1 cellular context compared by ENCODE assay signal in the genomic region with DNA sequence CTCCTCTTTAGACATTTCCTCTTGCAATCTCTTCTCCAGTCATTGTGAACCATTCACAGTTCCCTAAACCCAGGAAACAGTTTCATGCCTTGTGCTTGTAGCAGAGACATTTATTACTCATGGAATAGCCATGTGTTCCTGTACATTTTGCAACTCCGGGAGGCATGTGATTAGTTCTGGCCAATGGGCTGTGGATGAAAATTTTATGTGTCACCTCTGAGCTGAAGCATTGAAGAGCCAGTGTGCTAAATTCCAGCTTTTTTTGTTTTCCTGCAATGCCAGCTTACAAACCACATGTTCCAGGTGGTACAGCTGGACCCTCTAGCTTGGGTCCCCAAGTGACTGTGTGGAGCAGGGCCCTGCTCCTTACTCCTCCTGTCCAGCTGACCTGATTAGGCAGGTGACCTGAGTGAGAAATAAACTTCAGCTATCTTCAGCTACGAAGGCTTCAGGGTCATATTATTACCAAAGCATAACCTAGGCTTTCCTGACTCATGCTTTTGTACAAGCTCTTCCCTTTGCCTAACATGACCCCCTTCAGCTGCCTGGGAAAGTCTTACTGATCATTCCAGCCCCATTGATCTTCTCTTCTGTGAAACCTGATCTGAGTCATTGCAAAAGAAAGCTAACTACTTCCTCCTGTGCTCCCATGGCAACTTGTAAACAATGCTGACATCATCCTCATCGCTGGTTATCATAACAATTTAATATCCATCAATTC.
TF ChIP-seq lines count a peak whose summit lies in the region.

No MANE protein-coding gene starts in this region.

TF ChIP-seq in HepG2, 621 proteins besides CTCF, POLR2A, EP300 and RAD21 (continued from another document and continues in another):
- TF ChIP-seq, protein P1, sequence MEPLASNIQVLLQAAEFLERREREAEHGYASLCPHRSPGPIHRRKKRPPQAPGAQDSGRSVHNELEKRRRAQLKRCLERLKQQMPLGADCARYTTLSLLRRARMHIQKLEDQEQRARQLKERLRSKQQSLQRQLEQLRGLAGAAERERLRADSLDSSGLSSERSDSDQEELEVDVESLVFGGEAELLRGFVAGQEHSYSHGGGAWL (CRISPR knock-in tag; IDR thresholded peaks at IDR 0.05), result no peak
- TF ChIP-seq PPARG (CRISPR knock-in tag; conservative IDR thresholded peaks at IDR 0.05), result peak; percentile 70
- TF ChIP-seq GFI1 (CRISPR knock-in tag; IDR thresholded peaks at IDR 0.05; ENCODE audit: borderline replicate concordance), result 0 out of 2 replicates have a peak, but pooled peaks have one; percentile 12
- TF ChIP-seq RXRA (CRISPR knock-in tag; IDR thresholded peaks at IDR 0.05), result peak; percentile 97
- TF ChIP-seq ZFP36L1 (CRISPR knock-in tag; IDR thresholded peaks at IDR 0.05), result no peak
- TF ChIP-seq KDM1A (CRISPR knock-in tag; IDR thresholded peaks at IDR 0.05), result no peak
- no peak for TF ChIP-seq SRSF4 (IDR thresholded peaks at IDR 0.05; ENCODE audit: low read depth, low read length, poor library complexity, severe bottlenecking)
- TF ChIP-seq, protein P2, sequence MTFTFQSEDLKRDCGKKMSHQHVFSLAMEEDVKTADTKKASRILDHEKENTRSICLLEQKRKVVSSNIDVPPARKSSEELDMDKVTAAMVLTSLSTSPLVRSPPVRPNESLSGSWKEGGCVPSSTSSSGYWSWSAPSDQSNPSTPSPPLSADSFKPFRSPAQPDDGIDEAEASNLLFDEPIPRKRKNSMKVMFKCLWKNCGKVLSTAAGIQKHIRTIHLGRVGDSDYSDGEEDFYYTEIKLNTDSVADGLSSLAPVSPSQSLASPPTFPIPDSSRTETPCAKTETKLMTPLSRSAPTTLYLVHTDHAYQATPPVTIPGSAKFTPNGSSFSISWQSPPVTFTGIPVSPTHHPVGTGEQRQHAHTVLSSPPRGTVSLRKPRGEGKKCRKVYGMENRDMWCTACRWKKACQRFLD (CRISPR knock-in tag; IDR thresholded peaks at IDR 0.05; ENCODE audit: borderline replicate concordance), result no peak
- TF ChIP-seq SMAD9 (CRISPR knock-in tag; IDR thresholded peaks at IDR 0.05), result no peak
- no peak for TF ChIP-seq CENPT (CRISPR knock-in tag; IDR thresholded peaks at IDR 0.05; ENCODE audit: low read depth)
- TF ChIP-seq ZC3H4 (CRISPR knock-in tag; IDR thresholded peaks at IDR 0.05; ENCODE audit: borderline replicate concordance), result no peak
- TF ChIP-seq, protein P3, sequence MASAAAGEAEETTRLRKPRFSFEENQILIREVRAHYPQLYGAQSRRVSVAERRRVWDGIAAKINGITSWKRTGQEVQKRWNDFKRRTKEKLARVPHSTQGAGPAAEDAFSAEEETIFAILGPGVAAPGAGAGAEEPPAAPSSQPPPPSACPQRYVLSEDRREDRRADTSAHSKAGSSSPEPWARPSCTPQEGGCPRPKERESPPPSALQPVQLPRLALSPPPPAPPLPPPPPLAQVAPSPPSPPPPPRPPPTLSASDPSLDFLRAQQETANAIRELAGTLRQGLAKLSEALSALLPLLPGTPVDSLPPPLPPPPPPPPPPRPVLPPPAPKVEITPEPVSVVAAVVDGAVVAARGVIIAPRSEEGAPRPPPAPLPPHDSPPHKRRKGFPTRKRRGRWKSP (CRISPR knock-in tag; IDR thresholded peaks at IDR 0.05), result no peak
- TF ChIP-seq, protein P4, sequence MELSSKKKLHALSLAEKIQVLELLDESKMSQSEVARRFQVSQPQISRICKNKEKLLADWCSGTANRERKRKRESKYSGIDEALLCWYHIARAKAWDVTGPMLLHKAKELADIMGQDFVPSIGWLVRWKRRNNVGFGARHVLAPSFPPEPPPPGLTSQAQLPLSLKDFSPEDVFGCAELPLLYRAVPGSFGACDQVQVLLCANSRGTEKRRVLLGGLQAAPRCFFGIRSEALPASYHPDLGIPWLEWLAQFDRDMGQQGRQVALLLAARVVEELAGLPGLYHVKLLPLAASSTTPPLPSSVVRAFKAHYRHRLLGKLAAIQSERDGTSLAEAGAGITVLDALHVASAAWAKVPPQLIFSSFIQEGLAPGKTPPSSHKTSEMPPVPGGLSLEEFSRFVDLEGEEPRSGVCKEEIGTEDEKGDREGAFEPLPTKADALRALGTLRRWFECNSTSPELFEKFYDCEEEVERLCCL (CRISPR knock-in tag; IDR thresholded peaks at IDR 0.05; ENCODE audit: borderline replicate concordance), result no peak
- TF ChIP-seq ELF1 (CRISPR knock-in tag; IDR thresholded peaks at IDR 0.05), result peak; percentile 78
- TF ChIP-seq, protein P5, sequence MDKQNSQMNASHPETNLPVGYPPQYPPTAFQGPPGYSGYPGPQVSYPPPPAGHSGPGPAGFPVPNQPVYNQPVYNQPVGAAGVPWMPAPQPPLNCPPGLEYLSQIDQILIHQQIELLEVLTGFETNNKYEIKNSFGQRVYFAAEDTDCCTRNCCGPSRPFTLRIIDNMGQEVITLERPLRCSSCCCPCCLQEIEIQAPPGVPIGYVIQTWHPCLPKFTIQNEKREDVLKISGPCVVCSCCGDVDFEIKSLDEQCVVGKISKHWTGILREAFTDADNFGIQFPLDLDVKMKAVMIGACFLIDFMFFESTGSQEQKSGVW (CRISPR knock-in tag; IDR thresholded peaks at IDR 0.05; ENCODE audit: borderline replicate concordance), result no peak
- TF ChIP-seq MED8 (CRISPR knock-in tag; IDR thresholded peaks at IDR 0.05; ENCODE audit: insufficient replicate concordance), result peak; percentile 88
- TF ChIP-seq ZKSCAN5 (CRISPR knock-in tag; IDR thresholded peaks at IDR 0.05), result no peak
- TF ChIP-seq, protein P6, sequence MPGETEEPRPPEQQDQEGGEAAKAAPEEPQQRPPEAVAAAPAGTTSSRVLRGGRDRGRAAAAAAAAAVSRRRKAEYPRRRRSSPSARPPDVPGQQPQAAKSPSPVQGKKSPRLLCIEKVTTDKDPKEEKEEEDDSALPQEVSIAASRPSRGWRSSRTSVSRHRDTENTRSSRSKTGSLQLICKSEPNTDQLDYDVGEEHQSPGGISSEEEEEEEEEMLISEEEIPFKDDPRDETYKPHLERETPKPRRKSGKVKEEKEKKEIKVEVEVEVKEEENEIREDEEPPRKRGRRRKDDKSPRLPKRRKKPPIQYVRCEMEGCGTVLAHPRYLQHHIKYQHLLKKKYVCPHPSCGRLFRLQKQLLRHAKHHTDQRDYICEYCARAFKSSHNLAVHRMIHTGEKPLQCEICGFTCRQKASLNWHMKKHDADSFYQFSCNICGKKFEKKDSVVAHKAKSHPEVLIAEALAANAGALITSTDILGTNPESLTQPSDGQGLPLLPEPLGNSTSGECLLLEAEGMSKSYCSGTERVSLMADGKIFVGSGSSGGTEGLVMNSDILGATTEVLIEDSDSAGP (CRISPR knock-in tag; IDR thresholded peaks at IDR 0.05; ENCODE audit: borderline replicate concordance), result no peak
- no peak for TF ChIP-seq ZNF343 (CRISPR knock-in tag; IDR thresholded peaks at IDR 0.05)
- TF ChIP-seq, protein P7, sequence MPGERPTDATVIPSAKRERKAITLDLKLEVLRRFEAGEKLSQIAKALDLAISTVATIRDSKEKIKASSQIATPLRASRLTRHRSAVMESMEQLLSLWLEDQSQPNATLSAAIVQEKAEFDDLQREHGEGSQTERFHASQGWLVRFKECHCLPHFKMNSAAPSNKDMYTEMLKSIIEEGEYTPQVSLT (CRISPR knock-in tag; IDR thresholded peaks at IDR 0.05; ENCODE audit: borderline replicate concordance, low read depth), result no peak
- TF ChIP-seq, protein P8, sequence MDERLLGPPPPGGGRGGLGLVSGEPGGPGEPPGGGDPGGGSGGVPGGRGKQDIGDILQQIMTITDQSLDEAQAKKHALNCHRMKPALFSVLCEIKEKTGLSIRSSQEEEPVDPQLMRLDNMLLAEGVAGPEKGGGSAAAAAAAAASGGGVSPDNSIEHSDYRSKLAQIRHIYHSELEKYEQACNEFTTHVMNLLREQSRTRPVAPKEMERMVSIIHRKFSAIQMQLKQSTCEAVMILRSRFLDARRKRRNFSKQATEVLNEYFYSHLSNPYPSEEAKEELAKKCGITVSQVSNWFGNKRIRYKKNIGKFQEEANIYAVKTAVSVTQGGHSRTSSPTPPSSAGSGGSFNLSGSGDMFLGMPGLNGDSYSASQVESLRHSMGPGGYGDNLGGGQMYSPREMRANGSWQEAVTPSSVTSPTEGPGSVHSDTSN (CRISPR knock-in tag; IDR thresholded peaks at IDR 0.05), result no peak
- peak; percentile 66 for TF ChIP-seq IRF2 (CRISPR knock-in tag; IDR thresholded peaks at IDR 0.05)
- TF ChIP-seq, protein P9, sequence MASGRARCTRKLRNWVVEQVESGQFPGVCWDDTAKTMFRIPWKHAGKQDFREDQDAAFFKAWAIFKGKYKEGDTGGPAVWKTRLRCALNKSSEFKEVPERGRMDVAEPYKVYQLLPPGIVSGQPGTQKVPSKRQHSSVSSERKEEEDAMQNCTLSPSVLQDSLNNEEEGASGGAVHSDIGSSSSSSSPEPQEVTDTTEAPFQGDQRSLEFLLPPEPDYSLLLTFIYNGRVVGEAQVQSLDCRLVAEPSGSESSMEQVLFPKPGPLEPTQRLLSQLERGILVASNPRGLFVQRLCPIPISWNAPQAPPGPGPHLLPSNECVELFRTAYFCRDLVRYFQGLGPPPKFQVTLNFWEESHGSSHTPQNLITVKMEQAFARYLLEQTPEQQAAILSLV (CRISPR knock-in tag; IDR thresholded peaks at IDR 0.05; ENCODE audit: borderline replicate concordance), result no peak
- TF ChIP-seq IKZF4 (CRISPR knock-in tag; IDR thresholded peaks at IDR 0.05; ENCODE audit: borderline replicate concordance, low read depth, not compliant biosample characterization), result peak; percentile 41
- peak; percentile 82 for TF ChIP-seq ZMYM4 (CRISPR knock-in tag; IDR thresholded peaks at IDR 0.05)
- TF ChIP-seq ZNF207 (IDR thresholded peaks at IDR 0.05; ENCODE audit: borderline replicate concordance), result no peak
- TF ChIP-seq KDM6A (CRISPR knock-in tag; IDR thresholded peaks at IDR 0.05; ENCODE audit: low read depth), result 0 out of 2 replicates have a peak, but pooled peaks have one; percentile 26
- TF ChIP-seq SP2 (CRISPR knock-in tag; IDR thresholded peaks at IDR 0.05), result no peak
- TF ChIP-seq, protein P10, sequence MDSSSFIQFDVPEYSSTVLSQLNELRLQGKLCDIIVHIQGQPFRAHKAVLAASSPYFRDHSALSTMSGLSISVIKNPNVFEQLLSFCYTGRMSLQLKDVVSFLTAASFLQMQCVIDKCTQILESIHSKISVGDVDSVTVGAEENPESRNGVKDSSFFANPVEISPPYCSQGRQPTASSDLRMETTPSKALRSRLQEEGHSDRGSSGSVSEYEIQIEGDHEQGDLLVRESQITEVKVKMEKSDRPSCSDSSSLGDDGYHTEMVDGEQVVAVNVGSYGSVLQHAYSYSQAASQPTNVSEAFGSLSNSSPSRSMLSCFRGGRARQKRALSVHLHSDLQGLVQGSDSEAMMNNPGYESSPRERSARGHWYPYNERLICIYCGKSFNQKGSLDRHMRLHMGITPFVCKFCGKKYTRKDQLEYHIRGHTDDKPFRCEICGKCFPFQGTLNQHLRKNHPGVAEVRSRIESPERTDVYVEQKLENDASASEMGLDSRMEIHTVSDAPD (CRISPR knock-in tag; IDR thresholded peaks at IDR 0.05), result 0 out of 2 replicates have a peak, but pooled peaks have one; percentile 48
- TF ChIP-seq ZNF160 (CRISPR knock-in tag; IDR thresholded peaks at IDR 0.05), result no peak
- no peak for TF ChIP-seq ZBTB8A (CRISPR knock-in tag; IDR thresholded peaks at IDR 0.05; ENCODE audit: borderline replicate concordance, low read depth)
- TF ChIP-seq TARDBP (CRISPR knock-in tag; IDR thresholded peaks at IDR 0.05), result peak; percentile 87; the same call in 1 of the 2 replicates
- 0 out of 2 replicates have a peak, but pooled peaks have one; percentile 65 for TF ChIP-seq KLF11 (CRISPR knock-in tag; IDR thresholded peaks at IDR 0.05)
- TF ChIP-seq ZNF775 (CRISPR knock-in tag; IDR thresholded peaks at IDR 0.05; ENCODE audit: borderline replicate concordance), result no peak
- no peak for TF ChIP-seq ZNF225 (CRISPR knock-in tag; IDR thresholded peaks at IDR 0.05)
- TF ChIP-seq TCF7L2 (IDR thresholded peaks at IDR 0.05; ENCODE audit: low read depth, low read length), result no peak
- no peak for TF ChIP-seq MTA3 (CRISPR knock-in tag; IDR thresholded peaks at IDR 0.05)
- TF ChIP-seq ZNF282 (IDR thresholded peaks at IDR 0.05; ENCODE audit: partially characterized antibody), result no peak
- TF ChIP-seq YY1 (IDR thresholded peaks at IDR 0.05; ENCODE audit: insufficient read depth, insufficient replicate concordance, low read depth, low read length), result no peak
- TF ChIP-seq RFX5 (IDR thresholded peaks at IDR 0.05; ENCODE audit: low read depth, low read length), result peak; percentile 31; the same call in 1 of the 2 replicates
- no peak for TF ChIP-seq CBFB (CRISPR knock-in tag; IDR thresholded peaks at IDR 0.05)
- peak in 1 of 2 experiments; percentile 64; a peak in 1 of 4 replicates for TF ChIP-seq KLF16 (CRISPR knock-in tag; IDR thresholded peaks at IDR 0.05)
- TF ChIP-seq HNF4G (IDR thresholded peaks at IDR 0.05; ENCODE audit: borderline replicate concordance, low read depth, low read length), result no peak; the same call in 1 of the 2 replicates
- TF ChIP-seq HNF4G (CRISPR knock-in tag; IDR thresholded peaks at IDR 0.05; ENCODE audit: borderline replicate concordance, low read depth), result no peak
- TF ChIP-seq GATAD1 (CRISPR knock-in tag; IDR thresholded peaks at IDR 0.05), result peak; percentile 51; the same call in 1 of the 2 replicates
- TF ChIP-seq, protein P11, sequence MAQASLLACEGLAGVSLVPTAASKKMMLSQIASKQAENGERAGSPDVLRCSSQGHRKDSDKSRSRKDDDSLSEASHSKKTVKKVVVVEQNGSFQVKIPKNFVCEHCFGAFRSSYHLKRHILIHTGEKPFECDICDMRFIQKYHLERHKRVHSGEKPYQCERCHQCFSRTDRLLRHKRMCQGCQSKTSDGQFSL (CRISPR knock-in tag; IDR thresholded peaks at IDR 0.05), result no peak
- TF ChIP-seq, protein P12, sequence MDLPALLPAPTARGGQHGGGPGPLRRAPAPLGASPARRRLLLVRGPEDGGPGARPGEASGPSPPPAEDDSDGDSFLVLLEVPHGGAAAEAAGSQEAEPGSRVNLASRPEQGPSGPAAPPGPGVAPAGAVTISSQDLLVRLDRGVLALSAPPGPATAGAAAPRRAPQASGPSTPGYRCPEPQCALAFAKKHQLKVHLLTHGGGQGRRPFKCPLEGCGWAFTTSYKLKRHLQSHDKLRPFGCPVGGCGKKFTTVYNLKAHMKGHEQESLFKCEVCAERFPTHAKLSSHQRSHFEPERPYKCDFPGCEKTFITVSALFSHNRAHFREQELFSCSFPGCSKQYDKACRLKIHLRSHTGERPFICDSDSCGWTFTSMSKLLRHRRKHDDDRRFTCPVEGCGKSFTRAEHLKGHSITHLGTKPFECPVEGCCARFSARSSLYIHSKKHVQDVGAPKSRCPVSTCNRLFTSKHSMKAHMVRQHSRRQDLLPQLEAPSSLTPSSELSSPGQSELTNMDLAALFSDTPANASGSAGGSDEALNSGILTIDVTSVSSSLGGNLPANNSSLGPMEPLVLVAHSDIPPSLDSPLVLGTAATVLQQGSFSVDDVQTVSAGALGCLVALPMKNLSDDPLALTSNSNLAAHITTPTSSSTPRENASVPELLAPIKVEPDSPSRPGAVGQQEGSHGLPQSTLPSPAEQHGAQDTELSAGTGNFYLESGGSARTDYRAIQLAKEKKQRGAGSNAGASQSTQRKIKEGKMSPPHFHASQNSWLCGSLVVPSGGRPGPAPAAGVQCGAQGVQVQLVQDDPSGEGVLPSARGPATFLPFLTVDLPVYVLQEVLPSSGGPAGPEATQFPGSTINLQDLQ (CRISPR knock-in tag; IDR thresholded peaks at IDR 0.05), result no peak
- TF ChIP-seq, protein P13, sequence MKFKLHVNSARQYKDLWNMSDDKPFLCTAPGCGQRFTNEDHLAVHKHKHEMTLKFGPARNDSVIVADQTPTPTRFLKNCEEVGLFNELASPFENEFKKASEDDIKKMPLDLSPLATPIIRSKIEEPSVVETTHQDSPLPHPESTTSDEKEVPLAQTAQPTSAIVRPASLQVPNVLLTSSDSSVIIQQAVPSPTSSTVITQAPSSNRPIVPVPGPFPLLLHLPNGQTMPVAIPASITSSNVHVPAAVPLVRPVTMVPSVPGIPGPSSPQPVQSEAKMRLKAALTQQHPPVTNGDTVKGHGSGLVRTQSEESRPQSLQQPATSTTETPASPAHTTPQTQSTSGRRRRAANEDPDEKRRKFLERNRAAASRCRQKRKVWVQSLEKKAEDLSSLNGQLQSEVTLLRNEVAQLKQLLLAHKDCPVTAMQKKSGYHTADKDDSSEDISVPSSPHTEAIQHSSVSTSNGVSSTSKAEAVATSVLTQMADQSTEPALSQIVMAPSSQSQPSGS (CRISPR knock-in tag; IDR thresholded peaks at IDR 0.05), result peak; percentile 98
- no peak for TF ChIP-seq ZNF790 (CRISPR knock-in tag; IDR thresholded peaks at IDR 0.05; ENCODE audit: borderline replicate concordance)
